Comparison of ENCODE assay signal across 19 cellular contexts in the genomic region with DNA sequence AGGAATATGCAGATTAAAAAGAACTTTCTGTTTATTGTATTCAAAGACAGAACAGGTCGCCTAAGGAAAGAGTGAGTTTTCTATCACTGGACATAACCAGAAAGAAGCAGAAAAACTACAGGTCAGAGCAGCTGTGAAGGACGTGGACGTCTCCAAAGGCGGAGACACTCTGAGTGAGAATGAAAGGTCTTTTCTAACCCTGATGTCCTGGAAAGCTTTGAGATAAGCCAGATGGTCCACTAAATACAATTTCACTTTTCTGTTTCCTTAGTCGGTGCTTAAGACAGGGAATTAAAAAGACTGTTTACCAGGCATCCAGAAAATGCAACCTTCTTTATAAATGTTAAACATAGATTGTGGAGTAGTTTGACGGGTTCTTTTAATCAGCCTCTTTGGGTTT.
DNase-seq lines count a peak whose midpoint lies in the region; ATAC-seq and TF ChIP-seq lines count a peak whose summit lies in the region.
"Had no signal": no experiment of that assay in that cellular context is flagged by ENCODE, and none has a peak within 500 bp of the region (broad histone marks: within the 10 kb centered on the region; RNA-seq: fewer than 3 reads in every experiment).

No MANE protein-coding gene starts in this region.

- peak; percentile 63 for DNase-seq in G401 (ENCODE audit: low spot score)
- peak; percentile 45 for DNase-seq in NCI-H446 treated with DMSO at 0.1 percent for 48 hours (lab: John Stamatoyannopoulos, UW)
- DNase-seq in NCI-H82 treated with DMSO at 0.1 percent for 48 hours (lab: John Stamatoyannopoulos, UW; ENCODE audit: unreplicated experiment): peak; percentile 76
- no peak for DNase-seq in esophagus muscularis mucosa (ENCODE audit: extremely low spot score)
- DNase-seq in NOMO-1 (lab: John Stamatoyannopoulos, UW; ENCODE audit: unreplicated experiment in 2 of 2): no peak
- no peak for DNase-seq in NCI-H2171 (lab: John Stamatoyannopoulos, UW)
- DNase-seq: ACHN; BE2C; CD4-positive, CD25-positive, alpha-beta regulatory T cell; CD8-positive, alpha-beta memory T cell; COR-L47; DMS153; DMS79; GF-D8; GOT3; H7; IMR-90 had no signal

- H3K4me1 ChIP-seq in esophagus muscularis mucosa: peaks cover 17 to 54% (median 28%) of the 10 kb centered on the region in 4 donors
- H3K4me1 ChIP-seq: BE2C had no signal

- no peak for TF ChIP-seq POLR2A in esophagus muscularis mucosa (IDR thresholded peaks at IDR 0.05; ENCODE audit: low read depth)

- 45% methylated on average over 6 of the region's 6 CpGs for WGBS in esophagus muscularis mucosa

- no peak for ATAC-seq in GM19328 (IDR thresholded peaks at IDR 0.05; ENCODE audit: unreplicated experiment)
- ATAC-seq: HCT116 had no signal

- in situ Hi-C loops in G401 (cut with HindIII; ENCODE audit: low sequenced_read_pairs): no loop called here

- H3K4me3 ChIP-seq in esophagus muscularis mucosa: peak overlapping the region in 1 of 4 donors; percentile 4

- no peak for TF ChIP-seq CTCF in esophagus muscularis mucosa (IDR thresholded peaks at IDR 0.05)

- intact Hi-C loops in esophagus muscularis mucosa (cut with DNase I): no loop called here

- peak overlapping the region in 3 of 4 donors; percentile 4 to 33 (median 20) for H3K27ac ChIP-seq in esophagus muscularis mucosa (replicated peaks in 1 of 4)

- H3K9me3 ChIP-seq in esophagus muscularis mucosa: no peaks in the 10 kb centered on the region
- H3K9me3 ChIP-seq: BE2C had no signal

- no peak for TF ChIP-seq EP300 in esophagus muscularis mucosa (IDR thresholded peaks at IDR 0.05)

- H3K36me3 ChIP-seq in esophagus muscularis mucosa: no peaks in the 10 kb centered on the region
- H3K36me3 ChIP-seq: BE2C had no signal

- no peaks in the 10 kb centered on the region for H3K27me3 ChIP-seq in esophagus muscularis mucosa
- H3K27me3 ChIP-seq: BE2C had no signal

Comparison
In these comparisons a context has a peak if more than half of its experiments do, and no peak if none do; other contexts are left out.
1. DNase-seq: peak in G401 (single experiment), NCI-H446 treated with DMSO at 0.1 percent for 48 hours (single experiment) and NCI-H82 treated with DMSO at 0.1 percent for 48 hours (single experiment); none in esophagus muscularis mucosa (single experiment), NOMO-1 (0 of 2) and NCI-H2171 (single experiment).